Comparison of ENCODE assay signal across 24 cellular contexts in genomic region chr5:142475102-142475501, GRCh38.
A peak's percentile ranks its signal among the peaks of the same experiment; 100 is the strongest.
DNase-seq lines count a peak whose midpoint lies in the region; ATAC-seq lines count a peak whose summit lies in the region.
"Had no signal": no experiment of that assay in that cellular context is flagged by ENCODE, and none has a peak within 500 bp of the region (broad histone marks: within the 10 kb centered on the region; RNA-seq: fewer than 3 reads in every experiment).

No MANE protein-coding gene starts in this region.

- CTCF ChIA-PET in activated CD4-positive, alpha-beta memory T cell treated with anti-CD3 and anti-CD28 coated beads for 36 hours (lab: Charles Lee): no interaction called here

- no peak overlapping the region for H3K9ac ChIP-seq in trophoblast cell (ENCODE audit: low read length)

- peak overlapping the region; percentile 17 for H3K4ac ChIP-seq in trophoblast cell (ENCODE audit: low read depth, low read length)

- peak overlapping the region; percentile 82 for H2BK12ac ChIP-seq in trophoblast cell (ENCODE audit: low read length)

- no CpG with 5 or more reads among the region's 1 CpG for WGBS in trophoblast cell (ENCODE audit: extremely low coverage, insufficient coverage, insufficient read length)

- H3K27ac Mint-ChIP-seq in activated naive CD8-positive, alpha-beta T cell treated with anti-CD3 and anti-CD28 coated beads, Interleukin-2, amount 50 U/mL, for 24 hours: no peak overlapping the region
- H3K27ac Mint-ChIP-seq in activated CD4-positive, alpha-beta memory T cell treated with anti-CD3 and anti-CD28 coated beads for 36 hours: no peak overlapping the region
- H3K27ac Mint-ChIP-seq: CD8-positive, alpha-beta T cell; nephron progenitor cell; progenitor cell of endocrine pancreas had no signal

- POLR2A ChIA-PET in activated CD4-positive, alpha-beta memory T cell treated with anti-CD3 and anti-CD28 coated beads for 36 hours (lab: Charles Lee): no interaction called here

- no peaks in the 10 kb centered on the region for H3K27me3 Mint-ChIP-seq in activated naive CD8-positive, alpha-beta T cell treated with anti-CD3 and anti-CD28 coated beads, Interleukin-2, amount 50 U/mL, for 24 hours
- no peaks in the 10 kb centered on the region for H3K27me3 Mint-ChIP-seq in activated CD4-positive, alpha-beta memory T cell treated with anti-CD3 and anti-CD28 coated beads for 36 hours
- H3K27me3 Mint-ChIP-seq: progenitor cell of endocrine pancreas had no signal

- peaks cover 24% of the 10 kb centered on the region for H3K4me1 Mint-ChIP-seq in activated naive CD8-positive, alpha-beta T cell treated with anti-CD3 and anti-CD28 coated beads, Interleukin-2, amount 50 U/mL, for 24 hours
- H3K4me1 Mint-ChIP-seq in activated CD4-positive, alpha-beta memory T cell treated with anti-CD3 and anti-CD28 coated beads for 36 hours (ENCODE audit: low read depth): peaks cover 22% of the 10 kb centered on the region

- no peak overlapping the region for H2AFZ ChIP-seq in trophoblast cell (ENCODE audit: insufficient read depth, low read length, poor library complexity)

- no peak overlapping the region for H4K12ac ChIP-seq in trophoblast cell (ENCODE audit: low read depth, low read length)

- no peaks in the 10 kb centered on the region for H3K9me3 ChIP-seq in trophoblast cell (ENCODE audit: insufficient read depth, low read depth, low read length)
- H3K9me3 ChIP-seq: SJSA1, thoracic aorta had no signal

- H2BK120ac ChIP-seq in trophoblast cell (ENCODE audit: insufficient read depth, low read length, poor library complexity): peak overlapping the region; percentile 93

- H3K36me3 Mint-ChIP-seq in activated naive CD8-positive, alpha-beta T cell treated with anti-CD3 and anti-CD28 coated beads, Interleukin-2, amount 50 U/mL, for 24 hours (ENCODE audit: low read depth): no peaks in the 10 kb centered on the region
- H3K36me3 Mint-ChIP-seq in activated CD4-positive, alpha-beta memory T cell treated with anti-CD3 and anti-CD28 coated beads for 36 hours: peaks cover 2% of the 10 kb centered on the region
- H3K36me3 Mint-ChIP-seq: CD8-positive, alpha-beta T cell had no signal

- peak overlapping the region; percentile 59 for H2AK5ac ChIP-seq in trophoblast cell (ENCODE audit: low read length)

- DNase-seq in H7 (peak; percentile 51), RPMI7951 (ENCODE audit: low read depth) (peak; percentile 61), epithelial cell of prostate (ENCODE audit: low read depth, low spot score) (no peak), trophoblast cell (peak; percentile 27 to 88), posterior cingulate gyrus (no peak)
- no peak for DNase-seq in activated naive CD8-positive, alpha-beta T cell treated with anti-CD3 and anti-CD28 coated beads, Interleukin-2, amount 50 U/mL, for 24 hours
- no peak for DNase-seq in activated CD4-positive, alpha-beta memory T cell treated with anti-CD3 and anti-CD28 coated beads for 36 hours
- DNase-seq: activated CD4-positive, alpha-beta T cell treated with anti-CD3 and anti-CD28 coated beads, Interleukin-2, amount 50 U/mL, for 4 hours; activated gamma-delta T cell treated with Interleukin-2 at 50 U/mL for 16 hours; amniotic stem cell; CD8-positive, alpha-beta T cell; DMS53; midbrain; NCI-H1694; NCI-H774; nephron progenitor cell; stimulated activated CD4-positive, alpha-beta T cell treated with anti-CD3 and anti-CD28 coated beads, Interleukin-1b, Interleukin-23, amount 100 ng/mL, for 48 hours; stimulated activated naive CD4-positive, alpha-beta T cell; T-helper 2 cell had no signal

- H3K36me3 ChIP-seq in H7 (replicated peaks; ENCODE audit: control insufficient read depth, insufficient read depth, low read length) (no peaks in the 10 kb centered on the region), trophoblast cell (ENCODE audit: control insufficient read depth in 1 of 2, insufficient read depth in 2 of 2, low read length in 2 of 2) (no peaks in the 10 kb centered on the region)
- H3K36me3 ChIP-seq: SJSA1, thoracic aorta had no signal

- H3K27me3 ChIP-seq in H7 (ENCODE audit: control insufficient read depth, insufficient read depth, low read length): no peaks in the 10 kb centered on the region
- no peaks in the 10 kb centered on the region for H3K27me3 ChIP-seq in trophoblast cell (ENCODE audit: insufficient read depth, low read length)
- H3K27me3 ChIP-seq: SJSA1 had no signal

- intact Hi-C loops in activated CD4-positive, alpha-beta memory T cell treated with anti-CD3 and anti-CD28 coated beads for 36 hours (cut with micrococcal nuclease): no loop called here
- intact Hi-C loops in posterior cingulate gyrus (cut with DNase I): no loop called here

- H3K79me1 ChIP-seq in trophoblast cell (ENCODE audit: low read length): peaks cover 4% of the 10 kb centered on the region

- H3K4me2 ChIP-seq in trophoblast cell (ENCODE audit: low read length): peak overlapping the region; percentile 6

- H3K9me3 Mint-ChIP-seq in activated naive CD8-positive, alpha-beta T cell treated with anti-CD3 and anti-CD28 coated beads, Interleukin-2, amount 50 U/mL, for 24 hours: peaks cover 10% of the 10 kb centered on the region
- peaks cover 19% of the 10 kb centered on the region for H3K9me3 Mint-ChIP-seq in activated CD4-positive, alpha-beta memory T cell treated with anti-CD3 and anti-CD28 coated beads for 36 hours

- peak overlapping the region; percentile 86 for H2BK5ac ChIP-seq in trophoblast cell (ENCODE audit: low read depth, low read length, poor library complexity)

- H3K27ac ChIP-seq in epithelial cell of prostate (peak overlapping the region; percentile 99), trophoblast cell (ENCODE audit: low read depth, low read length) (peak overlapping the region; percentile 66)
- H3K27ac ChIP-seq: HL-60, SJSA1, thoracic aorta had no signal

- peaks cover 5 to 8% of the 10 kb centered on the region in 2 experiments for H3K4me1 ChIP-seq in trophoblast cell (ENCODE audit: control insufficient read depth in 1 of 2, insufficient read depth in 2 of 2, low read length in 2 of 2)

- no peak overlapping the region for H3K23ac ChIP-seq in trophoblast cell (ENCODE audit: low read length)

- H3K4me3 ChIP-seq in H7 (ENCODE audit: insufficient read depth, low read depth, low read length) (no peak overlapping the region), trophoblast cell (ENCODE audit: low read depth, low read length) (no peak overlapping the region)
- H3K4me3 ChIP-seq: SJSA1, thoracic aorta had no signal

- H4K91ac ChIP-seq in trophoblast cell (ENCODE audit: low read depth, low read length): peak overlapping the region; percentile 78

- ATAC-seq in activated naive CD8-positive, alpha-beta T cell treated with anti-CD3 and anti-CD28 coated beads, Interleukin-2, amount 50 U/mL, for 24 hours: no peak
- ATAC-seq: CD8-positive, alpha-beta T cell; left lobe of liver had no signal

- H4K8ac ChIP-seq in trophoblast cell (ENCODE audit: low read depth, low read length): peak overlapping the region; percentile 69

- peak overlapping the region; percentile 92 for H3K14ac ChIP-seq in trophoblast cell (ENCODE audit: low read length)

- H3K79me2 ChIP-seq in trophoblast cell (ENCODE audit: control insufficient read depth, insufficient read depth, low read length, poor library complexity): peaks cover 2% of the 10 kb centered on the region

- peak overlapping the region; percentile 92 for H3K18ac ChIP-seq in trophoblast cell (ENCODE audit: low read length)

- H3K4me3 Mint-ChIP-seq in activated naive CD8-positive, alpha-beta T cell treated with anti-CD3 and anti-CD28 coated beads, Interleukin-2, amount 50 U/mL, for 24 hours: no peak overlapping the region
- no peak overlapping the region for H3K4me3 Mint-ChIP-seq in activated CD4-positive, alpha-beta memory T cell treated with anti-CD3 and anti-CD28 coated beads for 36 hours
- H3K4me3 Mint-ChIP-seq: CD8-positive, alpha-beta T cell; nephron progenitor cell had no signal

Comparison
In these comparisons a context has a peak if more than half of its experiments do, and no peak if none do; other contexts are left out.
1. DNase-seq: peak in H7 (single experiment), RPMI7951 (single experiment) and trophoblast cell (2 of 2); none in epithelial cell of prostate (single experiment), activated naive CD8-positive, alpha-beta T cell treated with anti-CD3 and anti-CD28 coated beads, Interleukin-2, amount 50 U/mL, for 24 hours (single experiment), activated CD4-positive, alpha-beta memory T cell treated with anti-CD3 and anti-CD28 coated beads for 36 hours (single experiment) and posterior cingulate gyrus (0 of 10).